In genomic region chr6:151260191-151260590, GRCh38 we compare ENCODE assay signal across 19 cellular contexts. TPM values are rescaled to one million over a fixed set of nuclear protein-coding genes. Genes with fewer than 3 reads are reported as not detected.
DNase-seq lines count a peak whose midpoint lies in the region; ATAC-seq and TF ChIP-seq lines count a peak whose summit lies in the region.
"Had no signal": no experiment of that assay in that cellular context is flagged by ENCODE, and none has a peak within 500 bp of the region (broad histone marks: within the 10 kb centered on the region; RNA-seq: fewer than 3 reads in every experiment).

No MANE protein-coding gene starts in this region.

- peaks cover 54% of the 10 kb centered on the region for H3K4me1 Mint-ChIP-seq in mesothelial cell of epicardium
- H3K4me1 Mint-ChIP-seq: CD14-positive monocyte had no signal

- POLR2A ChIA-PET in SK-N-SH (lab: Yijun Ruan, JAX) = no interaction called here

- H3K4me1 ChIP-seq in SK-N-SH (ENCODE audit: control insufficient read depth in 1 of 2, insufficient read depth in 2 of 2, low read depth in 1 of 2, low read length in 1 of 2) = no peaks in the 10 kb centered on the region; a peak in 1 of 4 replicates

- H3K4me3 Mint-ChIP-seq in mesothelial cell of epicardium = no peak overlapping the region
- H3K4me3 Mint-ChIP-seq: CD14-positive monocyte had no signal

- H3K27me3 Mint-ChIP-seq in mesothelial cell of epicardium (ENCODE audit: low read depth) = no peaks in the 10 kb centered on the region

- 87% methylated on average over 4 of the region's 4 CpGs for WGBS in SK-N-SH (ENCODE audit: low lambda C conversion rate)

- H3K9ac ChIP-seq in SK-N-SH = no peak overlapping the region

- peaks cover 57% of the 10 kb centered on the region for H3K79me2 ChIP-seq in SK-N-SH (ENCODE audit: insufficient read depth)

- no peaks in the 10 kb centered on the region for H3K9me3 ChIP-seq in SK-N-SH
- no peaks in the 10 kb centered on the region for H3K9me3 ChIP-seq in MG63

- H3F3A ChIP-seq in SK-N-SH (replicated peaks; ENCODE audit: insufficient read depth) = no peaks in the 10 kb centered on the region

- H4K20me1 ChIP-seq in SK-N-SH (ENCODE audit: insufficient read depth) = 0 out of 2 replicates have a peak, but pooled peaks cover 3% of the 10 kb centered on the region

- TF ChIP-seq EP300 in SK-N-SH (IDR thresholded peaks at IDR 0.05; ENCODE audit: borderline replicate concordance in 1 of 2, low read depth in 1 of 2, low read length in 1 of 2) = no peak

- no peaks in the 10 kb centered on the region for H3K9me3 Mint-ChIP-seq in mesothelial cell of epicardium

- H3K4me2 ChIP-seq in SK-N-SH = no peak overlapping the region

- ATAC-seq in SK-N-SH treated with all-trans-retinoic acid at 6 μM for 48 hours (peak; percentile 35; the same call in 2 of the 3 replicates), HG03095 (IDR thresholded peaks at IDR 0.05; ENCODE audit: unreplicated experiment) (no peak)
- ATAC-seq: Panc1 had no signal

- TF ChIP-seq RAD21 in SK-N-SH (IDR thresholded peaks at IDR 0.05; ENCODE audit: low read length) = no peak

- CTCF ChIA-PET in SK-N-SH (lab: Yijun Ruan, JAX) = interaction anchor here (0.8 kb wide), 1 partner anchor 13 kb away, joined by 3 read pairs; no protein-coding TSS in a partner anchor

- H3K27ac Mint-ChIP-seq in mesothelial cell of epicardium = peak overlapping the region; percentile 60
- H3K27ac Mint-ChIP-seq: CD14-positive monocyte had no signal

- H3K4me3 ChIP-seq in SK-N-SH (ENCODE audit: low read depth in 2 of 2, low read length in 1 of 2) (no peak overlapping the region), fibroblast of the aortic adventitia (ENCODE audit: low read depth, low read length) (no peak overlapping the region), MG63 (no peak overlapping the region)

- no peak overlapping the region for H3K27ac ChIP-seq in SK-N-SH (ENCODE audit: low read depth in 2 of 2, low read length in 1 of 2)
- H3K27ac ChIP-seq: 22Rv1 had no signal

- no peak for DNase-seq in SK-N-SH
- DNase-seq in fibroblast of the aortic adventitia (ENCODE audit: low read depth) = peak; percentile 12
- DNase-seq in mesothelial cell of epicardium (ENCODE audit: low spot score in 2 of 2, unreplicated experiment in 2 of 2) = no peak
- no peak for DNase-seq in COR-L47 (lab: John Stamatoyannopoulos, UW)
- no peak for DNase-seq in MG63
- no peak for DNase-seq in stimulated activated naive CD4-positive, alpha-beta T cell treated with Interleukin-2 at 50 U/mL for 16 hours (lab: John Stamatoyannopoulos, UW)
- DNase-seq: DMS 273 treated with DMSO at 0.1 percent for 48 hours, DND-41, HCEC 1CT, NCI-H1105, NCI-H2081, NCI-H2171 treated with DMSO at 0.1 percent for 48 hours, NCI-H446, NCI-H69 had no signal

- H3K9me2 ChIP-seq in SK-N-SH = no peaks in the 10 kb centered on the region

- H3K27me3 ChIP-seq in SK-N-SH (ENCODE audit: insufficient read depth) (no peaks in the 10 kb centered on the region), MG63 (no peaks in the 10 kb centered on the region)

- peaks cover 27% of the 10 kb centered on the region for H3K36me3 Mint-ChIP-seq in mesothelial cell of epicardium
- H3K36me3 Mint-ChIP-seq: CD14-positive monocyte had no signal

- H2AFZ ChIP-seq in SK-N-SH (ENCODE audit: low read depth) = no peak overlapping the region

- H3K36me3 ChIP-seq in SK-N-SH (replicated peaks in 1 of 2; ENCODE audit: control insufficient read depth in 1 of 2, insufficient read depth in 2 of 2, low read length in 1 of 2) (peaks cover 0 to 3% of the 10 kb centered on the region in 2 experiments), MG63 (no peaks in the 10 kb centered on the region)

- TF ChIP-seq CTCF in SK-N-SH (IDR thresholded peaks at IDR 0.05) = no peak
- TF ChIP-seq CTCF in fibroblast of the aortic adventitia (IDR thresholded peaks at IDR 0.05; ENCODE audit: insufficient read depth, low read length) = no peak
- TF ChIP-seq CTCF in mesothelial cell of epicardium (IDR thresholded peaks at IDR 0.05; ENCODE audit: unreplicated experiment) = no peak

TF ChIP-seq in SK-N-SH treated with all-trans-retinoic acid at 6 μM for 48 hours, 23 proteins besides CTCF, POLR2A, EP300 and RAD21 (continues in another document):
- no peak for TF ChIP-seq GLIS3 (CRISPR knock-in tag; IDR thresholded peaks at IDR 0.05)
- TF ChIP-seq ZFP3 (CRISPR knock-in tag; IDR thresholded peaks at IDR 0.05) = no peak
- TF ChIP-seq TCF4 (CRISPR knock-in tag; IDR thresholded peaks at IDR 0.05; ENCODE audit: borderline replicate concordance) = no peak
- no peak for TF ChIP-seq ISL1 (CRISPR knock-in tag; IDR thresholded peaks at IDR 0.05)
- no peak for TF ChIP-seq RARB (CRISPR knock-in tag; IDR thresholded peaks at IDR 0.05)
- TF ChIP-seq ZNF565 (CRISPR knock-in tag; conservative IDR thresholded peaks at IDR 0.05; ENCODE audit: low read depth) = no peak
- TF ChIP-seq TOX (CRISPR knock-in tag; IDR thresholded peaks at IDR 0.05; ENCODE audit: borderline replicate concordance) = no peak
- TF ChIP-seq CSDC2 (CRISPR knock-in tag; IDR thresholded peaks at IDR 0.05) = no peak
- no peak for TF ChIP-seq POU6F1 (CRISPR knock-in tag; IDR thresholded peaks at IDR 0.05; ENCODE audit: borderline replicate concordance, low read depth)
- no peak for TF ChIP-seq BACH2 (CRISPR knock-in tag; IDR thresholded peaks at IDR 0.05; ENCODE audit: borderline replicate concordance)
- TF ChIP-seq ARNTL (CRISPR knock-in tag; IDR thresholded peaks at IDR 0.05; ENCODE audit: borderline replicate concordance, low read depth) = no peak
- TF ChIP-seq PPARA (CRISPR knock-in tag; IDR thresholded peaks at IDR 0.05; ENCODE audit: borderline replicate concordance) = no peak
- TF ChIP-seq ZNF8 (CRISPR knock-in tag; IDR thresholded peaks at IDR 0.05) = no peak
- TF ChIP-seq ESRRG (CRISPR knock-in tag; IDR thresholded peaks at IDR 0.05) = no peak
- TF ChIP-seq ZFP30 (CRISPR knock-in tag; IDR thresholded peaks at IDR 0.05) = no peak

TF ChIP-seq in SK-N-SH, 30 proteins besides CTCF, POLR2A, EP300 and RAD21:
- TF ChIP-seq CHD2 (IDR thresholded peaks at IDR 0.05; ENCODE audit: low read length, partially characterized antibody) (no peak), RXRA (IDR thresholded peaks at IDR 0.05; ENCODE audit: borderline replicate concordance, low read depth) (no peak), TAF1 (IDR thresholded peaks at IDR 0.05; ENCODE audit: borderline replicate concordance, low read depth, low read length) (no peak), SMC3 (IDR thresholded peaks at IDR 0.05; ENCODE audit: low read depth, low read length) (no peak), JUND (IDR thresholded peaks at IDR 0.05) (no peak), PBX3 (IDR thresholded peaks at IDR 0.05) (no peak), MEF2A (IDR thresholded peaks at IDR 0.05; ENCODE audit: borderline replicate concordance, low read depth) (no peak), POLR2AphosphoS5 (IDR thresholded peaks at IDR 0.05; ENCODE audit: low read depth, low read length) (no peak), MXI1 (IDR thresholded peaks at IDR 0.05; ENCODE audit: low read depth, low read length) (no peak), RCOR1 (IDR thresholded peaks at IDR 0.05; ENCODE audit: low read length) (no peak), YY1 (IDR thresholded peaks at IDR 0.05; ENCODE audit: low read depth) (no peak), USF1 (IDR thresholded peaks at IDR 0.05; ENCODE audit: borderline replicate concordance, low read depth) (no peak), IRF3 (IDR thresholded peaks at IDR 0.05; ENCODE audit: low read depth, low read length) (no peak), EZH2phosphoT487 (IDR thresholded peaks at IDR 0.05; ENCODE audit: borderline replicate concordance, low read depth) (no peak)

RNA-seq across cellular contexts. Expression of gene AKAP12, which starts 20.4 kb away (rescaled TPM):
- 46.5 and 48.4 TPM in 2 replicates for polyA plus RNA-seq in SK-N-SH (2012; rRNA removed)
- polyA plus RNA-seq in SK-N-SH (2012; cell fraction: cytosol; rRNA removed) = 56.2 and 63.1 TPM in 2 replicates
- polyA plus RNA-seq in SK-N-SH (2012; cell fraction: nucleus; rRNA removed) = 28.0 and 46.8 TPM in 2 replicates
- total RNA-seq in fibroblast of the aortic adventitia (ENCODE audit: low replicate concordance) (196 and 349 TPM in 2 replicates), mesothelial cell of epicardium (736 to 747 TPM (median 737 TPM) in 3 replicates)
- 5.7 and 7.9 TPM in 2 replicates for total RNA-seq in MG63 (2014; rRNA removed; shearing (Covaris generic); ENCODE audit: low replicate concordance)
- polyA plus RNA-seq: CD14-positive monocyte had no signal

Comparison
In these comparisons a context has a peak if more than half of its experiments do, and no peak if none do; other contexts are left out.
1. RNA of gene AKAP12, which starts 20.4 kb away (total RNA-seq): 736 to 747 TPM in mesothelial cell of epicardium and 196 to 349 TPM in fibroblast of the aortic adventitia; 5.7 to 7.9 TPM in MG63; every median in the first group is over 10 times any median in the second.